In genomic region chr3:16918683-16919025, GRCh38 we compare ENCODE assay signal across 21 cellular contexts.
"Had no signal": no experiment of that assay in that cellular context is flagged by ENCODE, and none has a peak within 500 bp of the region (broad histone marks: within the 10 kb centered on the region; RNA-seq: fewer than 3 reads in every experiment).

No MANE protein-coding gene starts in this region.

- H3K36me3 ChIP-seq: breast epithelium, heart right ventricle, neutrophil, upper lobe of right lung had no signal

- H3K27me3 ChIP-seq: breast epithelium, heart right ventricle, neutrophil, upper lobe of right lung had no signal

- ATAC-seq: activated CD8-positive, alpha-beta T cell treated with anti-CD3 and anti-CD28 coated beads, Interleukin-2, amount 10 ng/mL, durations not matched to agents 7 days and 5 days; activated naive CD4-positive, alpha-beta T cell treated with anti-CD3 and anti-CD28 coated beads, Interleukin-2, amount 50 U/mL, for 72 hours; heart right ventricle; stimulated activated naive CD8-positive, alpha-beta T cell treated with anti-CD3 and anti-CD28 coated beads, Interleukin-15, Interleukin-2, amounts not matched to agents 100 U/mL and 50 U/mL, for 24 hours; upper lobe of right lung had no signal

- H3K4me3 Mint-ChIP-seq: activated CD8-positive, alpha-beta T cell treated with anti-CD3 and anti-CD28 coated beads, Interleukin-2, amount 10 ng/mL, durations not matched to agents 7 days and 5 days; central memory CD8-positive, alpha-beta T cell; nephron had no signal

- H3K4me1 ChIP-seq: breast epithelium, upper lobe of right lung had no signal

- DNase-seq: activated CD4-positive, alpha-beta T cell treated with anti-CD3 and anti-CD28 coated beads for 1 hour; activated CD4-positive, alpha-beta T cell treated with anti-CD3 and anti-CD28 coated beads, Interleukin-2, amount 50 U/mL, for 1 hour; activated CD8-positive, alpha-beta T cell treated with anti-CD3 and anti-CD28 coated beads, Interleukin-2, amount 10 ng/mL, durations not matched to agents 7 days and 5 days; activated T-cell treated with anti-CD3 and anti-CD28 coated beads, Interleukin-2, amount 50 U/mL, for 1 hour; cortex of kidney; erythroblast; foreskin fibroblast; heart right ventricle; left ventricle myocardium superior; midbrain; stimulated activated CD4-positive, alpha-beta T cell treated with anti-CD3 and anti-CD28 coated beads, Interleukin-4, amount 100 ng/mL, for 24 hours; stimulated activated naive CD8-positive, alpha-beta T cell treated with anti-CD3 and anti-CD28 coated beads, Interleukin-15, Interleukin-2, amounts not matched to agents 100 U/mL and 50 U/mL, for 24 hours; T-helper 9 cell; upper lobe of right lung had no signal

- H3K27ac Mint-ChIP-seq: activated CD8-positive, alpha-beta T cell treated with anti-CD3 and anti-CD28 coated beads, Interleukin-2, amount 10 ng/mL, durations not matched to agents 7 days and 5 days had no signal

- FAIRE-seq: astrocyte, keratinocyte had no signal

- H3K9me3 ChIP-seq: breast epithelium, neutrophil, upper lobe of right lung had no signal

- H3K27me3 Mint-ChIP-seq: central memory CD8-positive, alpha-beta T cell had no signal

- H3K9me3 Mint-ChIP-seq: central memory CD8-positive, alpha-beta T cell; nephron had no signal

- H3K27ac ChIP-seq: breast epithelium, upper lobe of right lung had no signal

- H3K4me3 ChIP-seq: breast epithelium, heart right ventricle, upper lobe of right lung had no signal
